ENCODE assay signal across 26 cellular contexts in genomic region chr3:72006631-72007556, GRCh38.
"Had no signal": no experiment of that assay in that cellular context is flagged by ENCODE, and none has a peak within 500 bp of the region (broad histone marks: within the 10 kb centered on the region; RNA-seq: fewer than 3 reads in every experiment).

No MANE protein-coding gene starts in this region.

- DNase-seq: activated CD4-positive, alpha-beta T cell treated with anti-CD3 and anti-CD28 coated beads, Interleukin-2, amount 10 ng/mL, durations not matched to agents 24 days and 14 days; activated CD4-positive, alpha-beta T cell treated with anti-CD3 and anti-CD28 coated beads, Interleukin-2, amount 50 U/mL, for 4 hours; activated CD8-positive, alpha-beta T cell treated with anti-CD3 and anti-CD28 coated beads for 36 hours; activated gamma-delta T cell; activated naive CD4-positive, alpha-beta T cell treated with Interleukin-2 at 50 U/mL for 16 hours; activated naive CD8-positive, alpha-beta T cell treated with anti-CD3 and anti-CD28 coated beads, Interleukin-2, amount 10 ng/mL, durations not matched to agents 7 days and 5 days; activated T-cell treated with anti-CD3 and anti-CD28 coated beads, Interleukin-2, amount 50 U/mL, for 1 hour; amygdala; body of pancreas; NCI-H1092 treated with DMSO at 0.1 percent for 48 hours; NCI-H1417 treated with DMSO at 0.1 percent for 48 hours; NCI-H1930; NCI-H2081 treated with DMSO at 0.1 percent for 48 hours; NCI-H345; NCI-H524 treated with DMSO at 0.1 percent for 48 hours; SHP77; SJCRH30 had no signal

- H3K27ac Mint-ChIP-seq: activated CD4-positive, alpha-beta T cell treated with anti-CD3 and anti-CD28 coated beads, Interleukin-2, amount 10 ng/mL, durations not matched to agents 24 days and 14 days; activated CD8-positive, alpha-beta T cell treated with anti-CD3 and anti-CD28 coated beads for 36 hours; activated naive CD4-positive, alpha-beta T cell treated with anti-CD3 and anti-CD28 coated beads, Interleukin-2, amount 50 U/mL, for 24 hours; activated naive CD8-positive, alpha-beta T cell treated with anti-CD3 and anti-CD28 coated beads, Interleukin-2, amount 10 ng/mL, durations not matched to agents 7 days and 5 days; activated T-helper 2 cell treated with anti-CD3 and anti-CD28 coated beads, Interferon-gamma antibody, Interleukin-2, Interleukin-4, amounts not matched to agents 10 μg/mL and 5 μg/mL and 100 μg/mL, durations not matched to agents 14 hours and 24 hours and 36 hours; T-helper 1 cell treated with Interleukin-12 subunit alpha and Interleukin-12 subunit beta and Interleukin-4 antibody, amounts not matched to agents 30 μg/mL and 1 μg/mL, for 36 hours; T-helper 2 cell treated with Interferon-gamma antibody and Interleukin-4, amounts not matched to agents 5 μg/mL and 100 μg/mL, for 36 hours had no signal

- H3K36me3 Mint-ChIP-seq: activated naive CD4-positive, alpha-beta T cell treated with anti-CD3 and anti-CD28 coated beads, Interleukin-2, amount 50 U/mL, for 24 hours; activated naive CD8-positive, alpha-beta T cell treated with anti-CD3 and anti-CD28 coated beads, Interleukin-2, amount 10 ng/mL, durations not matched to agents 7 days and 5 days had no signal

- H3K9me3 ChIP-seq: ascending aorta, body of pancreas, breast epithelium, SJCRH30 had no signal

- H3K4me1 Mint-ChIP-seq: activated naive CD4-positive, alpha-beta T cell treated with anti-CD3 and anti-CD28 coated beads, Interleukin-2, amount 50 U/mL, for 24 hours; activated naive CD8-positive, alpha-beta T cell treated with anti-CD3 and anti-CD28 coated beads, Interleukin-2, amount 10 ng/mL, durations not matched to agents 7 days and 5 days had no signal

- ATAC-seq: activated CD8-positive, alpha-beta T cell treated with anti-CD3 and anti-CD28 coated beads for 36 hours; body of pancreas; Panc1 had no signal

- H3K27me3 ChIP-seq: ascending aorta, body of pancreas, breast epithelium, SJCRH30 had no signal

- H3K4me1 ChIP-seq: ascending aorta, body of pancreas, breast epithelium, SJCRH30 had no signal

- H3K27ac ChIP-seq: ascending aorta, body of pancreas, breast epithelium, SJCRH30, SK-N-MC had no signal

- H3K9me3 Mint-ChIP-seq: activated CD4-positive, alpha-beta T cell treated with anti-CD3 and anti-CD28 coated beads, Interleukin-2, amount 10 ng/mL, durations not matched to agents 24 days and 14 days; activated CD8-positive, alpha-beta T cell treated with anti-CD3 and anti-CD28 coated beads for 36 hours; activated naive CD4-positive, alpha-beta T cell treated with anti-CD3 and anti-CD28 coated beads, Interleukin-2, amount 50 U/mL, for 24 hours; activated naive CD8-positive, alpha-beta T cell treated with anti-CD3 and anti-CD28 coated beads, Interleukin-2, amount 10 ng/mL, durations not matched to agents 7 days and 5 days; activated T-helper 2 cell treated with anti-CD3 and anti-CD28 coated beads, Interferon-gamma antibody, Interleukin-2, Interleukin-4, amounts not matched to agents 10 μg/mL and 5 μg/mL and 100 μg/mL, durations not matched to agents 14 hours and 24 hours and 36 hours; T-helper 1 cell treated with Interleukin-12 subunit alpha and Interleukin-12 subunit beta and Interleukin-4 antibody, amounts not matched to agents 30 μg/mL and 1 μg/mL, for 36 hours; T-helper 2 cell treated with Interferon-gamma antibody and Interleukin-4, amounts not matched to agents 5 μg/mL and 100 μg/mL, for 36 hours had no signal

- H3K27me3 Mint-ChIP-seq: activated CD4-positive, alpha-beta T cell treated with anti-CD3 and anti-CD28 coated beads, Interleukin-2, amount 10 ng/mL, durations not matched to agents 24 days and 14 days had no signal

- FAIRE-seq: TTC549 had no signal

- H3K36me3 ChIP-seq: ascending aorta, breast epithelium, SJCRH30 had no signal

- H3K4me3 Mint-ChIP-seq: activated CD4-positive, alpha-beta T cell treated with anti-CD3 and anti-CD28 coated beads, Interleukin-2, amount 10 ng/mL, durations not matched to agents 24 days and 14 days; activated CD8-positive, alpha-beta T cell treated with anti-CD3 and anti-CD28 coated beads for 36 hours; activated naive CD4-positive, alpha-beta T cell treated with anti-CD3 and anti-CD28 coated beads, Interleukin-2, amount 50 U/mL, for 24 hours; activated naive CD8-positive, alpha-beta T cell treated with anti-CD3 and anti-CD28 coated beads, Interleukin-2, amount 10 ng/mL, durations not matched to agents 7 days and 5 days; T-helper 1 cell treated with Interleukin-12 subunit alpha and Interleukin-12 subunit beta and Interleukin-4 antibody, amounts not matched to agents 30 μg/mL and 1 μg/mL, for 36 hours; T-helper 2 cell treated with Interferon-gamma antibody and Interleukin-4, amounts not matched to agents 5 μg/mL and 100 μg/mL, for 36 hours had no signal

- H3K4me3 ChIP-seq: ascending aorta, body of pancreas, breast epithelium, SJCRH30, SK-N-MC had no signal
